In the genomic region with DNA sequence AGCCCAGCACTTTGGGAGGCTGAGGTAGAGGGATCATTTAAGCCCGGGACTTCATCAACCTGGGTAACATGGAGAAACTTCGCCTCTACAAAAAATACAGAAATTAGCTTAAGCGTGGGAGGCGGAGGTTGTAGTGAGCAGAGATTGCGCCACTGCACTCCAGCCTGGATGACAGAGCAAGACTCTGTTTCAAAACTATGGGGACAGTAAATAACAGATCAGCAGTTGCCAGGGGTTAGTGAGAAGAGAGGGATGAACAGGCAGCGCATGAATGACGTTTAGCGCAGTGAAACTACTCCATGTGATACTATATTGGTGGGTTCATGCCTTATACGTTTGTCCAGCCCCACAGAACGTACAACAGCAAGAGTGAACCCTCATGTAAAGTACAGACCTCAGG, we compare ENCODE assay signal across 19 cellular contexts. TPM values are rescaled to one million over a fixed set of nuclear protein-coding genes. Genes with fewer than 3 reads are reported as not detected.
DNase-seq lines count a peak whose midpoint lies in the region; ATAC-seq, FAIRE-seq and TF ChIP-seq lines count a peak whose summit lies in the region.
"Had no signal": no experiment of that assay in that cellular context is flagged by ENCODE, and none has a peak within 500 bp of the region (broad histone marks: within the 10 kb centered on the region; RNA-seq: fewer than 3 reads in every experiment).

No MANE protein-coding gene starts in this region.

- H3K27me3 Mint-ChIP-seq in naive thymus-derived CD4-positive, alpha-beta T cell = no peaks in the 10 kb centered on the region
- H3K27me3 Mint-ChIP-seq: B cell; central memory CD8-positive, alpha-beta T cell; T-cell had no signal

- WGBS in GM23248 (ENCODE audit: low coverage in 1 of 2, low lambda C conversion rate in 2 of 2, missing lambda C conversion rate in 2 of 2), 2 experiments = 65 to 67% methylated on average over 10 of the region's 10 CpGs

- H3K9me2 ChIP-seq in GM23248 (ENCODE audit: insufficient read depth) = no peaks in the 10 kb centered on the region

- H3K79me2 ChIP-seq in GM23248 (ENCODE audit: insufficient read depth) = no peaks in the 10 kb centered on the region
- H3K79me2 ChIP-seq: parathyroid adenoma had no signal

- no peaks in the 10 kb centered on the region for H3K9me3 ChIP-seq in GM23248 (ENCODE audit: low read depth)
- H3K9me3 ChIP-seq in naive thymus-derived CD4-positive, alpha-beta T cell (ENCODE audit: control insufficient read depth in 2 of 3, low read length in 3 of 3) = no peaks in the 10 kb centered on the region
- H3K9me3 ChIP-seq: tibial artery had no signal

- H3F3A ChIP-seq in GM23248 (ENCODE audit: insufficient read depth) = peaks cover 4% of the 10 kb centered on the region; the same call in 1 of the 2 replicates

- intact Hi-C loops in naive thymus-derived CD4-positive, alpha-beta T cell (cut with micrococcal nuclease) = no loop called here

- peaks cover 0 to 5% (median 0%) of the 10 kb centered on the region in 5 donors for H3K36me3 Mint-ChIP-seq in naive thymus-derived CD4-positive, alpha-beta T cell
- H3K36me3 Mint-ChIP-seq: T-cell had no signal

- H4K20me1 ChIP-seq in GM23248 (ENCODE audit: insufficient read depth) = no peaks in the 10 kb centered on the region

- CTCF ChIA-PET in naive thymus-derived CD4-positive, alpha-beta T cell (lab: Charles Lee) = no interaction called here

- no peak overlapping the region for H3K9ac ChIP-seq in GM23248
- H3K9ac ChIP-seq: parathyroid adenoma had no signal

- no peaks in the 10 kb centered on the region for H3K27me3 ChIP-seq in GM23248 (replicated peaks; ENCODE audit: insufficient read depth)
- H3K27me3 ChIP-seq in naive thymus-derived CD4-positive, alpha-beta T cell (ENCODE audit: control insufficient read depth in 2 of 2, insufficient read depth in 2 of 2, low read length in 2 of 2) = no peaks in the 10 kb centered on the region
- H3K27me3 ChIP-seq: tibial artery had no signal

- peak overlapping the region; percentile 26; the same call in 1 of the 2 replicates for H3K27ac ChIP-seq in GM23248
- H3K27ac ChIP-seq in naive thymus-derived CD4-positive, alpha-beta T cell (ENCODE audit: low read depth, low read length) = no peak overlapping the region
- H3K27ac ChIP-seq: epithelial cell of prostate, parathyroid adenoma, tibial artery had no signal

- FAIRE-seq in D721Med (lab: Jason Lieb, UNC) = no peak

- ATAC-seq in naive thymus-derived CD4-positive, alpha-beta T cell = peak; percentile 88
- ATAC-seq: T-cell had no signal

- no peaks in the 10 kb centered on the region for H3K9me3 Mint-ChIP-seq in naive thymus-derived CD4-positive, alpha-beta T cell
- H3K9me3 Mint-ChIP-seq: activated naive CD4-positive, alpha-beta T cell treated with anti-CD3 and anti-CD28 coated beads for 36 hours; central memory CD8-positive, alpha-beta T cell; T-cell had no signal

- POLR2A ChIA-PET in naive thymus-derived CD4-positive, alpha-beta T cell (lab: Charles Lee) = interaction anchor here (2.5 kb wide), 1 partner anchor 13 kb away, joined by 11 read pairs; the partner anchor contains the start of gene RAVER1

- H3K36me3 ChIP-seq in GM23248 (ENCODE audit: low read depth) = no peaks in the 10 kb centered on the region
- H3K36me3 ChIP-seq in naive thymus-derived CD4-positive, alpha-beta T cell (ENCODE audit: control insufficient read depth in 2 of 3, insufficient read depth in 3 of 3, low read length in 3 of 3) = peaks cover 0 to 12% (median under 1%) of the 10 kb centered on the region in 3 experiments

- no peak overlapping the region for H3K4me3 Mint-ChIP-seq in naive thymus-derived CD4-positive, alpha-beta T cell
- H3K4me3 Mint-ChIP-seq: activated naive CD4-positive, alpha-beta T cell treated with anti-CD3 and anti-CD28 coated beads for 36 hours; B cell; central memory CD8-positive, alpha-beta T cell; T-cell had no signal

- peaks cover 7% of the 10 kb centered on the region; the same call in 1 of the 2 replicates for H3K4me1 ChIP-seq in GM23248 (ENCODE audit: insufficient read depth)
- H3K4me1 ChIP-seq in naive thymus-derived CD4-positive, alpha-beta T cell (ENCODE audit: control insufficient read depth in 2 of 2, insufficient read depth in 2 of 2, low read length in 2 of 2) = no peaks in the 10 kb centered on the region
- H3K4me1 ChIP-seq: parathyroid adenoma had no signal

- DNase-seq in GM23248 (peak; percentile 47), fibroblast of villous mesenchyme (ENCODE audit: low read depth) (peak; percentile 74), erythroblast (lab: John Stamatoyannopoulos, UW) (no peak), cerebellum (ENCODE audit: low spot score) (no peak), D721Med (ENCODE audit: insufficient read length, low spot score) (no peak), dermis blood vessel endothelial cell (no peak)
- DNase-seq in naive thymus-derived CD4-positive, alpha-beta T cell = no peak
- DNase-seq: activated CD8-positive, alpha-beta memory T cell treated with anti-CD3 and anti-CD28 coated beads, Interleukin-2, amount 50 U/mL, for 4 hours; activated naive CD4-positive, alpha-beta T cell treated with anti-CD3 and anti-CD28 coated beads for 36 hours; DMS79; midbrain; NCI-H1048; tibial artery had no signal

- in situ Hi-C loops in GM23248 (cut with MboI) = no loop called here

- no peak for TF ChIP-seq CTCF in fibroblast of villous mesenchyme (IDR thresholded peaks at IDR 0.05; ENCODE audit: insufficient read depth, low read depth, low read length)
- TF ChIP-seq CTCF in D721Med (IDR thresholded peaks at IDR 0.05; ENCODE audit: insufficient read depth, missing control alignments) = no peak

- H3K4me3 ChIP-seq in GM23248 (no peak overlapping the region), fibroblast of villous mesenchyme (ENCODE audit: low read depth, low read length) (no peak overlapping the region)
- H3K4me3 ChIP-seq in naive thymus-derived CD4-positive, alpha-beta T cell (ENCODE audit: low read length) = no peak overlapping the region
- H3K4me3 ChIP-seq: tibial artery had no signal

- H3K4me2 ChIP-seq in GM23248 (ENCODE audit: unreplicated experiment) = no peak overlapping the region

- H3K27ac Mint-ChIP-seq in naive thymus-derived CD4-positive, alpha-beta T cell = no peak overlapping the region
- H3K27ac Mint-ChIP-seq: activated naive CD4-positive, alpha-beta T cell treated with anti-CD3 and anti-CD28 coated beads for 36 hours; B cell; T-cell had no signal

- no peaks in the 10 kb centered on the region for H3K4me1 Mint-ChIP-seq in naive thymus-derived CD4-positive, alpha-beta T cell
- H3K4me1 Mint-ChIP-seq: B cell; central memory CD8-positive, alpha-beta T cell; T-cell had no signal

- no peak for TF ChIP-seq POLR2A in erythroblast (IDR thresholded peaks at IDR 0.05; ENCODE audit: low read length)

- H2AFZ ChIP-seq in GM23248 = no peak overlapping the region
- H2AFZ ChIP-seq: parathyroid adenoma had no signal

TF ChIP-seq in PFSK-1, 5 proteins besides CTCF, POLR2A, EP300 and RAD21 (continues in another document):
- TF ChIP-seq POLR2AphosphoS5 (IDR thresholded peaks at IDR 0.05; ENCODE audit: low read depth, low read length) = no peak

RNA-seq across cellular contexts. Expression of gene ICAM3, which starts 7.1 kb away (rescaled TPM):
- total RNA-seq in GM23248 (2014; rRNA removed; shearing (Covaris generic)) = 3.4 and 8.6 TPM in 2 replicates
- 23.1 and 23.4 TPM in 2 replicates for polyA plus RNA-seq in GM23248 (2016; fragmentation: Nextera tagmentation; extraction: Ambion mirVana)
- polyA plus RNA-seq in PFSK-1 (2012; ENCODE audit: insufficient read length, low read depth) = 19.2 TPM
- total RNA-seq in fibroblast of villous mesenchyme (4.3 and 7.4 TPM in 2 replicates), cerebellum (1.1 TPM), dermis blood vessel endothelial cell (7.2 and 9.4 TPM in 2 replicates)
- 100 to 1,000 TPM; 165 to 202 (median 189) TPM for total RNA-seq in naive thymus-derived CD4-positive, alpha-beta T cell
- polyA plus RNA-seq in naive thymus-derived CD4-positive, alpha-beta T cell = 100 to 1,000 TPM; 229 to 244 TPM

RNA-seq across cellular contexts. Expression of gene RAVER1, which starts 13.2 kb away (rescaled TPM):
- 23.0 and 27.1 TPM in 2 replicates for total RNA-seq in GM23248 (2014; rRNA removed; shearing (Covaris generic))
- polyA plus RNA-seq in GM23248 (2016; fragmentation: Nextera tagmentation; extraction: Ambion mirVana) = 28.7 and 29.2 TPM in 2 replicates
- polyA plus RNA-seq in PFSK-1 (2012; ENCODE audit: insufficient read length, low read depth) = 71.3 TPM
- total RNA-seq in fibroblast of villous mesenchyme = 10.4 and 11.0 TPM in 2 replicates
- total RNA-seq in naive thymus-derived CD4-positive, alpha-beta T cell = 10 to 100 TPM; 43.2 to 81.1 (median 50.2) TPM
- 10 to 100 TPM; 15.6 to 31.9 TPM for polyA plus RNA-seq in naive thymus-derived CD4-positive, alpha-beta T cell
- 6.4 TPM for total RNA-seq in cerebellum
- total RNA-seq in dermis blood vessel endothelial cell = 13.3 and 30.9 TPM in 2 replicates

RNA-seq across cellular contexts. Expression of gene FDX2, which starts 30.7 kb away (rescaled TPM):
- total RNA-seq in GM23248 (2014; rRNA removed; shearing (Covaris generic)) = 46.6 and 50.2 TPM in 2 replicates
- polyA plus RNA-seq in GM23248 (2016; fragmentation: Nextera tagmentation; extraction: Ambion mirVana) = 48.9 and 49.2 TPM in 2 replicates
- polyA plus RNA-seq in PFSK-1 (2012; ENCODE audit: insufficient read length, low read depth) = 54.7 TPM
- total RNA-seq in fibroblast of villous mesenchyme (24.2 and 30.3 TPM in 2 replicates), cerebellum (13.2 TPM), dermis blood vessel endothelial cell (18.7 and 25.4 TPM in 2 replicates)
- 10 to 100 TPM in 2 of 5 experiments, 1 to 10 TPM in 3; 5.7 to 10.5 (median 9.3) TPM for total RNA-seq in naive thymus-derived CD4-positive, alpha-beta T cell
- polyA plus RNA-seq in naive thymus-derived CD4-positive, alpha-beta T cell = 10 to 100 TPM; 18.3 to 19.4 TPM

RNA-seq across cellular contexts. Expression of gene TYK2, which starts 33.9 kb away (rescaled TPM):
- 64.1 and 85.5 TPM in 2 replicates for total RNA-seq in GM23248 (2014; rRNA removed; shearing (Covaris generic))
- 54.3 and 60.4 TPM in 2 replicates for polyA plus RNA-seq in GM23248 (2016; fragmentation: Nextera tagmentation; extraction: Ambion mirVana)
- 100 TPM for polyA plus RNA-seq in PFSK-1 (2012; ENCODE audit: insufficient read length, low read depth)
- 83.8 and 96.6 TPM in 2 replicates for total RNA-seq in fibroblast of villous mesenchyme
- total RNA-seq in naive thymus-derived CD4-positive, alpha-beta T cell = 100 to 1,000 TPM; 224 to 346 (median 284) TPM
- 10 to 100 TPM; 45.4 to 55.6 TPM for polyA plus RNA-seq in naive thymus-derived CD4-positive, alpha-beta T cell
- total RNA-seq in cerebellum = 42.8 TPM
- 95.6 and 110 TPM in 2 replicates for total RNA-seq in dermis blood vessel endothelial cell

RNA-seq across cellular contexts. Expression of gene ZGLP1, which starts 36.9 kb away (rescaled TPM):
- total RNA-seq in GM23248 (2014; rRNA removed; shearing (Covaris generic)) = 1.8 and 2.5 TPM in 2 replicates
- polyA plus RNA-seq in GM23248 (2016; fragmentation: Nextera tagmentation; extraction: Ambion mirVana) = 1.4 and 1.8 TPM in 2 replicates
- polyA plus RNA-seq in PFSK-1 (2012; ENCODE audit: insufficient read length, low read depth) = 3.0 TPM
- 0.32 and 0.43 TPM in 2 replicates for total RNA-seq in fibroblast of villous mesenchyme
- total RNA-seq in naive thymus-derived CD4-positive, alpha-beta T cell = 10 to 100 TPM in 1 of 5 experiments, 1 to 10 TPM in 4; 1.2 to 11.4 (median 6.2) TPM
- under 1 TPM in 1 of 2 donors, not detected in 1; 0.22 TPM for polyA plus RNA-seq in naive thymus-derived CD4-positive, alpha-beta T cell
- 2.4 TPM for total RNA-seq in cerebellum
- total RNA-seq in dermis blood vessel endothelial cell = 0.47 and 1.4 TPM in 2 replicates

Comparison
In these comparisons a context has a peak if more than half of its experiments do, and no peak if none do; other contexts are left out.
1. DNase-seq: peak in GM23248 (single experiment) and fibroblast of villous mesenchyme (single experiment); none in naive thymus-derived CD4-positive, alpha-beta T cell (0 of 9), erythroblast (0 of 2), cerebellum (single experiment), D721Med (single experiment) and dermis blood vessel endothelial cell (single experiment).
2. RNA of gene ICAM3, which starts 7.1 kb away (total RNA-seq): 165 to 202 TPM in naive thymus-derived CD4-positive, alpha-beta T cell; 7.2 to 9.4 TPM in dermis blood vessel endothelial cell, 3.4 to 8.6 TPM in GM23248, 4.3 to 7.4 TPM in fibroblast of villous mesenchyme and 1.1 TPM in cerebellum (single experiment); every median in the first group is over 10 times any median in the second.